1 cellular context compared by ENCODE assay signal in genomic region chr2:238104071-238104511, GRCh38.
TF ChIP-seq lines count a peak whose summit lies in the region.

No MANE protein-coding gene starts in this region.

TF ChIP-seq in HepG2, 621 proteins besides CTCF, POLR2A, EP300 and RAD21:
- no peak for TF ChIP-seq TP53 (CRISPR knock-in tag; conservative IDR thresholded peaks at IDR 0.05)
- TF ChIP-seq U2AF2 (IDR thresholded peaks at IDR 0.05; ENCODE audit: low read depth, low read length): no peak
- TF ChIP-seq ARID4A (CRISPR knock-in tag; IDR thresholded peaks at IDR 0.05; ENCODE audit: borderline replicate concordance): 0 out of 2 replicates have a peak, but pooled peaks have one; percentile 9
- TF ChIP-seq EED (CRISPR knock-in tag; IDR thresholded peaks at IDR 0.05): 0 out of 2 replicates have a peak, but pooled peaks have one; percentile 12
- TF ChIP-seq ZNF607 (CRISPR knock-in tag; IDR thresholded peaks at IDR 0.05; ENCODE audit: borderline replicate concordance): no peak
- peak; percentile 32; the same call in 1 of the 2 replicates for TF ChIP-seq ZNF687 (CRISPR knock-in tag; IDR thresholded peaks at IDR 0.05)
TF ChIP-seq in HepG2: peak in this region for 3.
